Comparison of ENCODE assay signal across 22 cellular contexts in genomic region chr4:142169216-142169615, GRCh38.
A peak's percentile ranks its signal among the peaks of the same experiment; 100 is the strongest.
DNase-seq lines count a peak whose midpoint lies in the region; ATAC-seq and FAIRE-seq lines count a peak whose summit lies in the region.
"Had no signal": no experiment of that assay in that cellular context is flagged by ENCODE, and none has a peak within 500 bp of the region (broad histone marks: within the 10 kb centered on the region; RNA-seq: fewer than 3 reads in every experiment).

No MANE protein-coding gene starts in this region.

- ATAC-seq in HG03442 (IDR thresholded peaks at IDR 0.05; ENCODE audit: unreplicated experiment) (no peak), HG02870 (IDR thresholded peaks at IDR 0.05; ENCODE audit: unreplicated experiment) (no peak)
- ATAC-seq: A549, GM23338 had no signal

- no peak overlapping the region for H3K9ac ChIP-seq in adipocyte (ENCODE audit: low read length)

- H3K9me3 ChIP-seq in adipocyte (ENCODE audit: control insufficient read depth, low read length), result no peaks in the 10 kb centered on the region
- H3K9me3 ChIP-seq: A549, HAP-1 had no signal

- H3K4me3 ChIP-seq in adipocyte (ENCODE audit: low read length), result no peak overlapping the region
- H3K4me3 ChIP-seq in H7 (ENCODE audit: insufficient read depth, low read depth, low read length), result no peak overlapping the region
- H3K4me3 ChIP-seq: A549, GM23338, HAP-1 had no signal

- DNase-seq in EL (peak; percentile 6), adipocyte (ENCODE audit: low read depth) (peak; percentile 51), hepatic stellate cell (ENCODE audit: low spot score) (peak; percentile 0), HUDEP-2 (lab: John Stamatoyannopoulos, UW; ENCODE audit: unreplicated experiment in 76 of 76) (no peak), H7 (no peak)
- DNase-seq: ACHN; C1 segment of cervical spinal cord; Calu3; CD4-positive, alpha-beta memory T cell; COR-L47; DMS53; DMS79 treated with DMSO at 0.1 percent for 48 hours; GF-D8; HFFc6 had no signal

- peak; percentile 72 for FAIRE-seq in A204.1 (lab: Jason Lieb, UNC)
- FAIRE-seq: A549, GM12892, GM19239 had no signal

- H3K27me3 ChIP-seq in adipocyte (replicated peaks; ENCODE audit: control insufficient read depth, insufficient read depth, low read length) (no peaks in the 10 kb centered on the region), H7 (ENCODE audit: control insufficient read depth, insufficient read depth, low read length) (no peaks in the 10 kb centered on the region)

- no peaks in the 10 kb centered on the region for H3K36me3 ChIP-seq in adipocyte (ENCODE audit: control insufficient read depth, insufficient read depth, low read length, severe bottlenecking)
- no peaks in the 10 kb centered on the region for H3K36me3 ChIP-seq in H7 (replicated peaks; ENCODE audit: control insufficient read depth, insufficient read depth, low read length)
- H3K36me3 ChIP-seq: HAP-1 had no signal

- no peaks in the 10 kb centered on the region for H3K4me1 ChIP-seq in adipocyte (ENCODE audit: control insufficient read depth, insufficient read depth, low read length)
- H3K4me1 ChIP-seq: HAP-1 had no signal

Comparison
In these comparisons a context has a peak if more than half of its experiments do, and no peak if none do; other contexts are left out.
1. DNase-seq: peak in EL (single experiment), adipocyte (single experiment) and hepatic stellate cell (single experiment); none in HUDEP-2 (0 of 76) and H7 (single experiment).